1 cellular context compared by ENCODE assay signal in the genomic region with DNA sequence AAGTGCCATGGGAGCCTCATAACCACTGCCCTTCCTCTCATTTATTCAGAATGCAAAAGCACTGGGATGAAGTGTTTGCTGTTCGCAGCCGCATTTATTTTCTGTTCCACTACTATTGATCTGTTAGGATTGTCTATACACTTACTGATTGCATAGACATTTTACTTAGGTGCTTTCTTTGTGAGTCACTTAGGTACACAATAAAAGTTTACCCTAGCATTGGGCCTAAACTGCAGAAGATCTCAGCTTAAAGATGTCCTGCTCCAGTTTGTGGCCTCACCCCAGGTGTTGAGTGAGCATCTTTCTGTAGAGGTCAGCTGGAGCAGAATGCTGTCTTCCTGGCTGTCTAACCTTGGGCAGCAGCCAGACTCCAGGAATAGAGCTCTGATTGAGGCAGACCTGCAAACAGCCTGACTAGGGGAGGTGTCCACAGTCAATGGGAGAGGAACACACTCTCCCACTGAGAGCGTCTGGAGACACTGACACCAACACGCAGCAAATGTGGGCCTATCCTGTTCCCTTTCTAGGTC.
TF ChIP-seq lines count a peak whose summit lies in the region.

No MANE protein-coding gene starts in this region.

TF ChIP-seq in HepG2, 621 proteins besides CTCF, POLR2A, EP300 and RAD21 (continued from another document and continues in another):
- TF ChIP-seq MEF2D (CRISPR knock-in tag; IDR thresholded peaks at IDR 0.05) (peak; percentile 71), ZBTB7A (CRISPR knock-in tag; IDR thresholded peaks at IDR 0.05) (no peak), CBX5 (CRISPR knock-in tag; IDR thresholded peaks at IDR 0.05; ENCODE audit: borderline replicate concordance) (peak; percentile 48; the same call in 1 of the 2 replicates), KAT8 (CRISPR knock-in tag; IDR thresholded peaks at IDR 0.05) (peak; percentile 75; the same call in 1 of the 2 replicates), ZNF770 (CRISPR knock-in tag; IDR thresholded peaks at IDR 0.05) (no peak), BCLAF1 (IDR thresholded peaks at IDR 0.05) (no peak), FOXA3 (CRISPR knock-in tag; IDR thresholded peaks at IDR 0.05) (peak; percentile 97), HOXA7 (CRISPR knock-in tag; IDR thresholded peaks at IDR 0.05) (no peak), THAP11 (CRISPR knock-in tag; IDR thresholded peaks at IDR 0.05) (peak; percentile 55), ZBTB1 (CRISPR knock-in tag; IDR thresholded peaks at IDR 0.05; ENCODE audit: borderline replicate concordance) (no peak), ZBTB7B (CRISPR knock-in tag; IDR thresholded peaks at IDR 0.05) (0 out of 2 replicates have a peak, but pooled peaks have one; percentile 36), ZKSCAN1 (IDR thresholded peaks at IDR 0.05; ENCODE audit: low read length) (peak; percentile 59; the same call in 1 of the 2 replicates), PTBP1 (IDR thresholded peaks at IDR 0.05; ENCODE audit: low read depth, low read length, poor library complexity, severe bottlenecking) (no peak), HDAC1 (CRISPR knock-in tag; IDR thresholded peaks at IDR 0.05) (peak; percentile 93), ZNF607 (CRISPR knock-in tag; IDR thresholded peaks at IDR 0.05; ENCODE audit: borderline replicate concordance) (no peak), MATR3 (CRISPR knock-in tag; IDR thresholded peaks at IDR 0.05) (no peak), ARNT2 (CRISPR knock-in tag; IDR thresholded peaks at IDR 0.05; ENCODE audit: low read depth) (no peak), SYNCRIP (IDR thresholded peaks at IDR 0.05; ENCODE audit: insufficient read depth, low read depth, low read length) (no peak), MED13 (CRISPR knock-in tag; IDR thresholded peaks at IDR 0.05) (no peak), DPF2 (CRISPR knock-in tag; IDR thresholded peaks at IDR 0.05; ENCODE audit: borderline replicate concordance, low read depth) (peak; percentile 84; the same call in 1 of the 2 replicates), ZNF501 (CRISPR knock-in tag; IDR thresholded peaks at IDR 0.05) (no peak), JUN (CRISPR knock-in tag; IDR thresholded peaks at IDR 0.05) (peak; percentile 90), ZNF292 (CRISPR knock-in tag; IDR thresholded peaks at IDR 0.05; ENCODE audit: borderline replicate concordance, low read depth) (peak; percentile 72; the same call in 1 of the 2 replicates), ZNF639 (CRISPR knock-in tag; conservative IDR thresholded peaks at IDR 0.05) (0 out of 2 replicates have a peak, but pooled peaks have one; percentile 40), ATF6 (CRISPR knock-in tag; conservative IDR thresholded peaks at IDR 0.05) (no peak), TBX2 (CRISPR knock-in tag; IDR thresholded peaks at IDR 0.05; ENCODE audit: borderline replicate concordance) (peak; percentile 90), GMEB2 (CRISPR knock-in tag; IDR thresholded peaks at IDR 0.05; ENCODE audit: low read depth) (no peak), PRDM4 (CRISPR knock-in tag; IDR thresholded peaks at IDR 0.05; ENCODE audit: borderline replicate concordance) (no peak), NCOA1 (CRISPR knock-in tag; IDR thresholded peaks at IDR 0.05) (no peak), U2AF2 (IDR thresholded peaks at IDR 0.05; ENCODE audit: low read depth, low read length) (no peak), ZNF383 (CRISPR knock-in tag; IDR thresholded peaks at IDR 0.05; ENCODE audit: borderline replicate concordance) (no peak), ZNF274 (CRISPR knock-in tag; IDR thresholded peaks at IDR 0.05) (no peak), SALL1 (CRISPR knock-in tag; IDR thresholded peaks at IDR 0.05) (peak; percentile 88), ZNF441 (CRISPR knock-in tag; IDR thresholded peaks at IDR 0.05; ENCODE audit: borderline replicate concordance) (peak; percentile 24; the same call in 1 of the 2 replicates), TGIF2 (CRISPR knock-in tag; IDR thresholded peaks at IDR 0.05) (no peak), ZNF629 (CRISPR knock-in tag; conservative IDR thresholded peaks at IDR 0.05) (no peak; the same call in 1 of the 2 replicates), ZNF446 (CRISPR knock-in tag; IDR thresholded peaks at IDR 0.05) (no peak), ZNF367 (CRISPR knock-in tag; IDR thresholded peaks at IDR 0.05; ENCODE audit: borderline replicate concordance) (no peak), MAFK (conservative IDR thresholded peaks at IDR 0.05 in 1 of 2, IDR thresholded peaks at IDR 0.05 in 1 of 2; ENCODE audit: low read length in 2 of 2) (peak in 1 of 2 experiments; percentile 70; a peak in 3 of 4 replicates), CSRNP2 (CRISPR knock-in tag; conservative IDR thresholded peaks at IDR 0.05; ENCODE audit: low read depth) (no peak), RFX3 (CRISPR knock-in tag; IDR thresholded peaks at IDR 0.05) (no peak), ZNF549 (CRISPR knock-in tag; IDR thresholded peaks at IDR 0.05) (no peak), ZNF333 (CRISPR knock-in tag; IDR thresholded peaks at IDR 0.05; ENCODE audit: borderline replicate concordance) (no peak), HNRNPL (IDR thresholded peaks at IDR 0.05; ENCODE audit: low read depth, low read length) (no peak), ZNF232 (CRISPR knock-in tag; IDR thresholded peaks at IDR 0.05; ENCODE audit: borderline replicate concordance) (no peak), ZEB1 (IDR thresholded peaks at IDR 0.05; ENCODE audit: insufficient replicate concordance, low read depth) (peak; percentile 90)
- TF ChIP-seq, protein P1, sequence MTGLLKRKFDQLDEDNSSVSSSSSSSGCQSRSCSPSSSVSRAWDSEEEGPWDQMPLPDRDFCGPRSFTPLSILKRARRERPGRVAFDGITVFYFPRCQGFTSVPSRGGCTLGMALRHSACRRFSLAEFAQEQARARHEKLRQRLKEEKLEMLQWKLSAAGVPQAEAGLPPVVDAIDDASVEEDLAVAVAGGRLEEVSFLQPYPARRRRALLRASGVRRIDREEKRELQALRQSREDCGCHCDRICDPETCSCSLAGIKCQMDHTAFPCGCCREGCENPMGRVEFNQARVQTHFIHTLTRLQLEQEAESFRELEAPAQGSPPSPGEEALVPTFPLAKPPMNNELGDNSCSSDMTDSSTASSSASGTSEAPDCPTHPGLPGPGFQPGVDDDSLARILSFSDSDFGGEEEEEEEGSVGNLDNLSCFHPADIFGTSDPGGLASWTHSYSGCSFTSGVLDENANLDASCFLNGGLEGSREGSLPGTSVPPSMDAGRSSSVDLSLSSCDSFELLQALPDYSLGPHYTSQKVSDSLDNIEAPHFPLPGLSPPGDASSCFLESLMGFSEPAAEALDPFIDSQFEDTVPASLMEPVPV (CRISPR knock-in tag; IDR thresholded peaks at IDR 0.05) = no peak
